ENCODE assay signal across 8 cellular contexts in genomic region chr2:172426635-172427255, GRCh38. TPM values are rescaled to one million over a fixed set of nuclear protein-coding genes. Genes with fewer than 3 reads are reported as not detected.
A peak's percentile ranks its signal among the peaks of the same experiment; 100 is the strongest.
DNase-seq lines count a peak whose midpoint lies in the region; ATAC-seq, FAIRE-seq and TF ChIP-seq lines count a peak whose summit lies in the region.

No MANE protein-coding gene starts in this region.

- H3K4me1 Mint-ChIP-seq in CD8-positive, alpha-beta memory T cell: peaks cover 14 to 45% (median 19%) of the 10 kb centered on the region in 3 donors

- no peaks in the 10 kb centered on the region for H3K9me2 ChIP-seq in OCI-LY7 (ENCODE audit: insufficient read depth, low read length)

- peaks cover 0 to 1% (median 0%) of the 10 kb centered on the region in 3 donors for H3K36me3 Mint-ChIP-seq in CD8-positive, alpha-beta memory T cell

- TF ChIP-seq CTCF in endothelial cell of umbilical vein (IDR thresholded peaks at IDR 0.05; ENCODE audit: extremely low read depth in 1 of 2, insufficient read depth in 1 of 2, low read depth in 1 of 2, low read length in 2 of 2) (no peak), neutrophil (IDR thresholded peaks at IDR 0.05) (no peak), OCI-LY7 (conservative IDR thresholded peaks at IDR 0.05; ENCODE audit: low read length) (no peak)

- POLR2A ChIA-PET in CD8-positive, alpha-beta memory T cell (lab: Charles Lee): interaction anchor here (0.7 to 4.7 kb wide), 4 partner anchors 15 to 38 kb away, joined by 3 to 52 read pairs (median 14); no protein-coding TSS in a partner anchor
- POLR2A ChIA-PET in endothelial cell of umbilical vein (lab: Charles Lee): interaction anchor here (0.6 to 0.9 kb wide), 2 partner anchors 14 to 139 kb away, joined by 5 to 6 read pairs; no protein-coding TSS in a partner anchor
- POLR2A ChIA-PET in OCI-LY7 (lab: Charles Lee): no interaction called here

- no peak for FAIRE-seq in endothelial cell of umbilical vein (lab: Jason Lieb, UNC)

- no peaks in the 10 kb centered on the region for H3K27me3 ChIP-seq in CD8-positive, alpha-beta memory T cell (ENCODE audit: insufficient read depth, low read length, poor library complexity, severe bottlenecking)
- H3K27me3 ChIP-seq in NT2/D1 (ENCODE audit: insufficient read depth, insufficient read length): peaks cover 5% of the 10 kb centered on the region
- no peaks in the 10 kb centered on the region for H3K27me3 ChIP-seq in endothelial cell of umbilical vein (ENCODE audit: control insufficient read depth in 2 of 2, insufficient read depth in 2 of 2, low read length in 2 of 2)
- H3K27me3 ChIP-seq in neutrophil: peaks cover 75% of the 10 kb centered on the region

- peaks cover 9 to 15% of the 10 kb centered on the region in 2 donors for H3K27me3 Mint-ChIP-seq in CD8-positive, alpha-beta memory T cell

- no peak overlapping the region for H3K27ac ChIP-seq in CD8-positive, alpha-beta memory T cell (ENCODE audit: low read depth, low read length)
- no peak overlapping the region for H3K27ac ChIP-seq in endothelial cell of umbilical vein (ENCODE audit: insufficient read depth, low read depth, low read length)
- H3K27ac ChIP-seq in neutrophil: peak overlapping the region; percentile 59
- no peak overlapping the region for H3K27ac ChIP-seq in OCI-LY7 (ENCODE audit: low read depth, low read length, poor library complexity, severe bottlenecking)

- H3K4me2 ChIP-seq in endothelial cell of umbilical vein (ENCODE audit: insufficient read depth, low read length) (peak overlapping the region; percentile 81), OCI-LY7 (ENCODE audit: low read length) (no peak overlapping the region)

- H2AFZ ChIP-seq in endothelial cell of umbilical vein (ENCODE audit: low read depth, low read length): peak overlapping the region; percentile 93
- H2AFZ ChIP-seq in OCI-LY7 (ENCODE audit: low read length): no peak overlapping the region

- H3K36me3 ChIP-seq in CD8-positive, alpha-beta memory T cell (ENCODE audit: insufficient read depth, low read length): no peaks in the 10 kb centered on the region
- H3K36me3 ChIP-seq in NT2/D1 (ENCODE audit: insufficient read depth, insufficient read length, low read length): no peaks in the 10 kb centered on the region
- H3K36me3 ChIP-seq in endothelial cell of umbilical vein (ENCODE audit: control insufficient read depth in 2 of 2, extremely low read depth in 1 of 2, insufficient read depth in 2 of 2, low read length in 2 of 2): no peaks in the 10 kb centered on the region
- no peaks in the 10 kb centered on the region for H3K36me3 ChIP-seq in neutrophil
- no peaks in the 10 kb centered on the region for H3K36me3 ChIP-seq in OCI-LY7 (ENCODE audit: insufficient read depth, low read length)

- BruUV-seq in endothelial cell of umbilical vein (replicated peaks; lab: Mats Ljungman, UMichigan): TSS peak; percentile 28
- BruUV-seq in OCI-LY7 (replicated peaks; lab: Mats Ljungman, UMichigan): no TSS peak

- peaks cover 42% of the 10 kb centered on the region for H3K79me2 ChIP-seq in endothelial cell of umbilical vein (ENCODE audit: control insufficient read depth, insufficient read depth, low read length)
- H3K79me2 ChIP-seq in OCI-LY7 (ENCODE audit: insufficient read depth, low read depth, low read length): no peaks in the 10 kb centered on the region

- peak overlapping the region; percentile 81 to 96 (median 90) for H3K4me3 Mint-ChIP-seq in CD8-positive, alpha-beta memory T cell

- intact Hi-C loops in endothelial cell of umbilical vein (cut with micrococcal nuclease) (loop anchor here (1.0 to 5.0 kb wide), 4 partner anchors 13 to 174 kb away; no protein-coding TSS in a partner anchor), OCI-LY7 (cut with micrococcal nuclease; ENCODE audit: unreplicated experiment) (loop anchor here (5.0 kb wide), 1 partner anchor 36 kb away; no protein-coding TSS in a partner anchor)

- H3K27ac Mint-ChIP-seq in CD8-positive, alpha-beta memory T cell: peak overlapping the region; percentile 71 to 93 (median 89)

- no peak for ATAC-seq in HG02870 (IDR thresholded peaks at IDR 0.05; ENCODE audit: unreplicated experiment)

- no peaks in the 10 kb centered on the region for H3K9me1 ChIP-seq in endothelial cell of umbilical vein (replicated peaks; ENCODE audit: control insufficient read depth, extremely low read depth, insufficient read depth, low read length)

- peak overlapping the region; percentile 55 for H3K4me3 ChIP-seq in CD8-positive, alpha-beta memory T cell (ENCODE audit: low read length)
- H3K4me3 ChIP-seq in NT2/D1 (ENCODE audit: insufficient read length, low read depth) (peak overlapping the region; percentile 78), endothelial cell of umbilical vein (replicated peaks in 1 of 3; ENCODE audit: insufficient read depth in 1 of 3, low read depth in 1 of 3, low read length in 3 of 3) (peak overlapping the region; percentile 67 to 98 (median 68)), neutrophil (ENCODE audit: low read depth in 1 of 2, low read length in 1 of 2) (peak overlapping the region; percentile 76 to 77), OCI-LY7 (ENCODE audit: low read depth, low read length, poor library complexity, severe bottlenecking) (no peak overlapping the region)

- TF ChIP-seq POLR2A in endothelial cell of umbilical vein (IDR thresholded peaks at IDR 0.05; ENCODE audit: low read depth, low read length): no peak

- peaks cover 53% of the 10 kb centered on the region for H3K4me1 ChIP-seq in CD8-positive, alpha-beta memory T cell (ENCODE audit: insufficient read depth, low read length)
- H3K4me1 ChIP-seq in NT2/D1 (ENCODE audit: insufficient read depth, insufficient read length): peaks cover 3% of the 10 kb centered on the region
- H3K4me1 ChIP-seq in endothelial cell of umbilical vein (ENCODE audit: control insufficient read depth, extremely low read depth, insufficient read depth, low read length): peaks cover 36% of the 10 kb centered on the region
- H3K4me1 ChIP-seq in neutrophil (ENCODE audit: control insufficient read depth in 1 of 2, insufficient read depth in 1 of 2, low read depth in 1 of 2, low read length in 1 of 2): peaks cover 31 to 33% of the 10 kb centered on the region in 2 experiments
- H3K4me1 ChIP-seq in OCI-LY7 (ENCODE audit: insufficient read depth, low read length, poor library complexity, severe bottlenecking): no peaks in the 10 kb centered on the region

- DNase-seq in CD8-positive, alpha-beta memory T cell: no peak
- DNase-seq in NT2/D1 (ENCODE audit: low read depth, low spot score) (no peak), endothelial cell of umbilical vein (ENCODE audit: low read depth, low spot score) (no peak), OCI-LY7 (ENCODE audit: low spot score) (no peak), DMS153 (lab: John Stamatoyannopoulos, UW) (no peak), HuH-7 (ENCODE audit: low spot score) (no peak)

- no peaks in the 10 kb centered on the region for H3K9me3 Mint-ChIP-seq in CD8-positive, alpha-beta memory T cell

- H4K20me1 ChIP-seq in endothelial cell of umbilical vein (replicated peaks; ENCODE audit: control insufficient read depth, extremely low read depth, insufficient read depth, low read length) (no peaks in the 10 kb centered on the region), OCI-LY7 (ENCODE audit: insufficient read depth, low read length) (no peaks in the 10 kb centered on the region)

- dilution Hi-C loops in endothelial cell of umbilical vein (cut with MboI; ENCODE audit: extremely low pct_ligation_motif_present, low sequenced_read_pairs): loop anchor here (25.0 kb wide), 1 partner anchor 239 kb away; no protein-coding TSS in a partner anchor

- H3K9ac ChIP-seq in NT2/D1 (ENCODE audit: insufficient read length, low read depth) (peak overlapping the region; percentile 69), endothelial cell of umbilical vein (replicated peaks; ENCODE audit: extremely low read depth, insufficient read depth, low read length) (peak overlapping the region; percentile 72)

- CTCF ChIA-PET in CD8-positive, alpha-beta memory T cell (lab: Charles Lee): interaction anchor here (0.5 to 29.5 kb wide), 6 partner anchors 13 to 1929 kb away, joined by 3 to 582 read pairs (median 6); no protein-coding TSS in a partner anchor
- CTCF ChIA-PET in endothelial cell of umbilical vein (lab: Charles Lee): interaction anchor here (1.0 to 10.7 kb wide), 10 partner anchors 13 to 249 kb away, joined by 3 to 167 read pairs (median 4); no protein-coding TSS in a partner anchor
- CTCF ChIA-PET in OCI-LY7 (lab: Charles Lee; ENCODE audit: unreplicated experiment): no interaction called here

- H3K9me3 ChIP-seq in CD8-positive, alpha-beta memory T cell (ENCODE audit: low read length): no peaks in the 10 kb centered on the region
- H3K9me3 ChIP-seq in NT2/D1 (ENCODE audit: insufficient read depth, low read length) (no peaks in the 10 kb centered on the region), endothelial cell of umbilical vein (replicated peaks; ENCODE audit: control insufficient read depth, insufficient read depth, low read length) (no peaks in the 10 kb centered on the region), neutrophil (no peaks in the 10 kb centered on the region), OCI-LY7 (ENCODE audit: low read length) (no peaks in the 10 kb centered on the region)

TF ChIP-seq in endothelial cell of umbilical vein, 7 proteins besides CTCF, POLR2A, EP300 and RAD21:
- TF ChIP-seq MYC (IDR thresholded peaks at IDR 0.05; ENCODE audit: low read depth, low read length) (no peak), POLR2AphosphoS5 (IDR thresholded peaks at IDR 0.05; ENCODE audit: insufficient read depth, low read depth, low read length) (no peak), EZH2 (IDR thresholded peaks at IDR 0.05; ENCODE audit: borderline replicate concordance, low read depth, low read length, severe bottlenecking) (no peak)

RNA-seq across cellular contexts. Expression of gene ITGA6, which starts 0.6 kb away (rescaled TPM):
- total RNA-seq in CD8-positive, alpha-beta memory T cell: 1 to 10 TPM; 8.0 to 9.0 TPM
- polyA plus RNA-seq in CD8-positive, alpha-beta memory T cell: 39.4 TPM
- 174 and 208 TPM in 2 replicates for total RNA-seq in endothelial cell of umbilical vein
- polyA plus RNA-seq in endothelial cell of umbilical vein: 14.6 and 24.9 TPM in 2 replicates
- polyA plus RNA-seq in endothelial cell of umbilical vein (2011; cell fraction: cytosol; rRNA removed): 23.3 and 26.0 TPM in 2 replicates
- 55.2 and 71.9 TPM in 2 replicates for polyA plus RNA-seq in endothelial cell of umbilical vein (2011; cell fraction: nucleus; rRNA removed)
- 78.4 and 153 TPM in 2 replicates for polyA plus RNA-seq in endothelial cell of umbilical vein (2012)
- 51.4 and 52.6 TPM in 2 replicates for polyA minus RNA-seq in endothelial cell of umbilical vein
- 5.8 TPM for polyA minus RNA-seq in endothelial cell of umbilical vein (2011; cell fraction: cytosol; rRNA and poly(A)+ RNA removed)
- polyA minus RNA-seq in endothelial cell of umbilical vein (2011; cell fraction: nucleus; rRNA and poly(A)+ RNA removed): 53.0 and 76.1 TPM in 2 replicates
- not detected in 2 replicates for total RNA-seq in OCI-LY7 (2014; rRNA removed; shearing (Covaris generic))
- total RNA-seq in OCI-LY7 (2022): 0.24 and 0.38 TPM in 2 replicates

Comparison
In these comparisons a context has a peak if more than half of its experiments do, and no peak if none do; other contexts are left out.
1. RNA of gene ITGA6, which starts 0.6 kb away (total RNA-seq): 174 to 208 TPM in endothelial cell of umbilical vein; 8.0 to 9.0 TPM in CD8-positive, alpha-beta memory T cell and 0.24 to 0.38 TPM in OCI-LY7; every median in the first group is over 10 times any median in the second.